ENCODE assay signal across 28 cellular contexts in genomic region chr3:29410200-29410599, GRCh38.
DNase-seq lines count a peak whose midpoint lies in the region; ATAC-seq and TF ChIP-seq lines count a peak whose summit lies in the region.
"Had no signal": no experiment of that assay in that cellular context is flagged by ENCODE, and none has a peak within 500 bp of the region (broad histone marks: within the 10 kb centered on the region; RNA-seq: fewer than 3 reads in every experiment).

No MANE protein-coding gene starts in this region.

- no peak overlapping the region for H3K27ac Mint-ChIP-seq in activated T-cell treated with anti-CD3 and anti-CD28 coated beads, Interleukin-2, amount 50 U/mL, for 24 hours
- H3K27ac Mint-ChIP-seq: activated T-cell treated with anti-CD3 and anti-CD28 coated beads, Interleukin-2, amount 50 U/mL, for 72 hours; stimulated activated naive CD8-positive, alpha-beta T cell treated with anti-CD3 and anti-CD28 coated beads, Interleukin-15, Interleukin-2, amounts not matched to agents 100 ng/mL and 50 ng/mL, for 24 hours had no signal

- no peak overlapping the region for H3K9ac ChIP-seq in IMR-90 (ENCODE audit: low read depth, low read length)

- no peak overlapping the region for H3K4me3 ChIP-seq in IMR-90 (ENCODE audit: insufficient read depth, low read depth, low read length)
- H3K4me3 ChIP-seq: dorsolateral prefrontal cortex, lower lobe of right lung, Peyer's patch had no signal

- CTCF ChIA-PET in IMR-90 (lab: Yijun Ruan, JAX), result no interaction called here

- H4K20me1 ChIP-seq in IMR-90 (ENCODE audit: insufficient read depth, low read length), result 0 out of 2 replicates have a peak, but pooled peaks cover 3% of the 10 kb centered on the region

- H3K56ac ChIP-seq in IMR-90 (ENCODE audit: extremely low read depth, insufficient read depth, low read length), result no peak overlapping the region

- TF ChIP-seq RAD21 in IMR-90 (IDR thresholded peaks at IDR 0.05; ENCODE audit: low read length), result no peak

- H3K9me3 Mint-ChIP-seq in activated T-cell treated with anti-CD3 and anti-CD28 coated beads, Interleukin-2, amount 50 U/mL, for 24 hours, result no peaks in the 10 kb centered on the region
- H3K9me3 Mint-ChIP-seq: activated T-cell treated with anti-CD3 and anti-CD28 coated beads, Interleukin-2, amount 50 U/mL, for 72 hours; stimulated activated naive CD8-positive, alpha-beta T cell treated with anti-CD3 and anti-CD28 coated beads, Interleukin-15, Interleukin-2, amounts not matched to agents 100 ng/mL and 50 ng/mL, for 24 hours; type B pancreatic cell had no signal

- peak overlapping the region; percentile 4; the same call in 1 of the 2 replicates for H4K5ac ChIP-seq in IMR-90 (ENCODE audit: low read depth, low read length)

- no peak overlapping the region for H3K4me2 ChIP-seq in IMR-90 (ENCODE audit: low read depth, low read length)

- H3K36me3 ChIP-seq in IMR-90 (ENCODE audit: control insufficient read depth, insufficient read depth, low read length), result no peaks in the 10 kb centered on the region
- H3K36me3 ChIP-seq: lower lobe of right lung, neutrophil, Peyer's patch had no signal

- H2BK15ac ChIP-seq in IMR-90 (ENCODE audit: low read depth, low read length), result no peak overlapping the region

- H4K91ac ChIP-seq in IMR-90 (ENCODE audit: insufficient read depth, low read depth, low read length), result no peak overlapping the region

- no peak overlapping the region for H2AK5ac ChIP-seq in IMR-90 (ENCODE audit: low read depth, low read length)

- no peaks in the 10 kb centered on the region for H3K4me1 Mint-ChIP-seq in activated T-cell treated with anti-CD3 and anti-CD28 coated beads, Interleukin-2, amount 50 U/mL, for 24 hours (ENCODE audit: low read depth)

- H2AK9ac ChIP-seq in IMR-90 (replicated peaks; ENCODE audit: low read depth, low read length, poor library complexity), result no peak overlapping the region

- peaks cover 4% of the 10 kb centered on the region; the same call in 1 of the 2 replicates for H3K4me1 ChIP-seq in IMR-90 (ENCODE audit: control insufficient read depth, insufficient read depth, low read length)
- H3K4me1 ChIP-seq: Caco-2, Peyer's patch had no signal

- no peak overlapping the region for H3K23ac ChIP-seq in IMR-90 (ENCODE audit: low read depth, low read length)

- DNase-seq in NCI-H82 (lab: John Stamatoyannopoulos, UW) (peak; percentile 48), NCI-H82 treated with DMSO at 0.1 percent for 48 hours (lab: John Stamatoyannopoulos, UW; ENCODE audit: unreplicated experiment) (no peak), IMR-90 (no peak), renal cortical epithelial cell (ENCODE audit: low read depth) (peak; percentile 15), SW 1271 (lab: John Stamatoyannopoulos, UW) (no peak)
- no peak for DNase-seq in activated T-cell treated with anti-CD3 and anti-CD28 coated beads, Interleukin-2, amount 50 U/mL, for 24 hours
- DNase-seq: activated CD8-positive, alpha-beta memory T cell treated with anti-CD3 and anti-CD28 coated beads for 24 hours; activated naive CD4-positive, alpha-beta T cell treated with anti-CD3 and anti-CD28 coated beads, Interleukin-2, amount 50 U/mL, for 16 hours; activated T-cell treated with anti-CD3 and anti-CD28 coated beads, Interleukin-2, amount 50 U/mL, for 72 hours; anterior cingulate cortex; Caco-2; central memory CD4-positive, alpha-beta T cell; dorsolateral prefrontal cortex; EL; foreskin melanocyte; GOT3; hypothalamus; islet precursor cell; lower lobe of right lung; NCI-H1048; NCI-H2029 treated with DMSO at 0.1 percent for 48 hours; Peyer's patch; stimulated activated CD4-positive, alpha-beta T cell treated with anti-CD3 and anti-CD28 coated beads, Interleukin-4, amount 100 ng/mL, for 1 hour had no signal

- ATAC-seq in IMR-90 (ENCODE audit: low read depth) (no peak), HG03342 (IDR thresholded peaks at IDR 0.05; ENCODE audit: unreplicated experiment) (no peak)
- ATAC-seq: activated T-cell treated with anti-CD3 and anti-CD28 coated beads, Interleukin-2, amount 50 U/mL, for 72 hours; lower lobe of right lung had no signal

- peaks cover 3% of the 10 kb centered on the region; the same call in 1 of the 2 replicates for H3K9me1 ChIP-seq in IMR-90 (ENCODE audit: insufficient read depth, low read length)

- WGBS in IMR-90 (ENCODE audit: extremely low coverage in 2 of 2, insufficient read length in 1 of 2), 2 experiments, result no CpG with 5 or more reads among the region's 3 CpGs

- no peak overlapping the region for H2BK120ac ChIP-seq in IMR-90 (ENCODE audit: low read depth, low read length)

- H3K9me3 ChIP-seq in IMR-90 (ENCODE audit: control insufficient read depth, insufficient read depth, low read length), result no peaks in the 10 kb centered on the region
- H3K9me3 ChIP-seq: Caco-2, lower lobe of right lung, neutrophil, Peyer's patch had no signal

- H3K4ac ChIP-seq in IMR-90 (ENCODE audit: low read depth, low read length), result 0 out of 2 replicates have a peak overlapping the region, but pooled peaks have one; percentile 37

- in situ Hi-C loops in IMR-90 (cut with MboI; ENCODE audit: low sequenced_read_pairs), result no loop called here

- H3K27ac ChIP-seq in IMR-90 (ENCODE audit: insufficient read depth, low read length), result no peak overlapping the region
- H3K27ac ChIP-seq: dorsolateral prefrontal cortex, lower lobe of right lung, neutrophil, Peyer's patch had no signal

- H4K8ac ChIP-seq in IMR-90 (ENCODE audit: low read depth in 2 of 2, low read length in 2 of 2), result no peak overlapping the region

- no peak overlapping the region for H2BK20ac ChIP-seq in IMR-90 (ENCODE audit: low read depth, low read length)

- dilution Hi-C loops in IMR-90 (cut with HindIII; ENCODE audit: low sequenced_read_pairs, unreplicated experiment), result no loop called here

- no peak overlapping the region for H3K18ac ChIP-seq in IMR-90 (ENCODE audit: low read depth, low read length)

- peaks cover 38 to 51% of the 10 kb centered on the region in 2 experiments for H3K79me1 ChIP-seq in IMR-90 (ENCODE audit: low read depth in 1 of 2, low read length in 2 of 2)

- no peaks in the 10 kb centered on the region for H3K27me3 Mint-ChIP-seq in activated T-cell treated with anti-CD3 and anti-CD28 coated beads, Interleukin-2, amount 50 U/mL, for 24 hours
- H3K27me3 Mint-ChIP-seq: stimulated activated naive CD8-positive, alpha-beta T cell treated with anti-CD3 and anti-CD28 coated beads, Interleukin-15, Interleukin-2, amounts not matched to agents 100 ng/mL and 50 ng/mL, for 24 hours had no signal

- no peaks in the 10 kb centered on the region for H3K36me3 Mint-ChIP-seq in activated T-cell treated with anti-CD3 and anti-CD28 coated beads, Interleukin-2, amount 50 U/mL, for 24 hours (ENCODE audit: low read depth)
- H3K36me3 Mint-ChIP-seq: type B pancreatic cell had no signal

- POLR2A ChIA-PET in IMR-90 (lab: Charles Lee; ENCODE audit: unreplicated experiment), result no interaction called here

- no peak overlapping the region for H2AFZ ChIP-seq in IMR-90 (replicated peaks; ENCODE audit: low read length, poor library complexity)

- H3K14ac ChIP-seq in IMR-90 (replicated peaks; ENCODE audit: low read depth, low read length), result no peak overlapping the region

- TF ChIP-seq POLR2A in IMR-90 (IDR thresholded peaks at IDR 0.05; ENCODE audit: low read depth, low read length) (no peak), Raji (IDR thresholded peaks at IDR 0.05; ENCODE audit: insufficient read depth, low read depth, low read length) (peak; percentile 30; the same call in 1 of the 2 replicates)

- intact Hi-C loops in IMR-90 (cut with micrococcal nuclease), result no loop called here

- H2BK5ac ChIP-seq in IMR-90 (ENCODE audit: low read depth, low read length, poor library complexity, severe bottlenecking), result no peak overlapping the region

- BruUV-seq in IMR-90 (replicated peaks; lab: Mats Ljungman, UMichigan), result no TSS peak

- no peak overlapping the region for H3K4me3 Mint-ChIP-seq in activated T-cell treated with anti-CD3 and anti-CD28 coated beads, Interleukin-2, amount 50 U/mL, for 24 hours
- H3K4me3 Mint-ChIP-seq: activated T-cell treated with anti-CD3 and anti-CD28 coated beads, Interleukin-2, amount 50 U/mL, for 72 hours; stimulated activated naive CD8-positive, alpha-beta T cell treated with anti-CD3 and anti-CD28 coated beads, Interleukin-15, Interleukin-2, amounts not matched to agents 100 ng/mL and 50 ng/mL, for 24 hours; type B pancreatic cell had no signal

- no peak for TF ChIP-seq CTCF in IMR-90 (conservative IDR thresholded peaks at IDR 0.05; ENCODE audit: low read depth, low read length)

- H3K27me3 ChIP-seq in IMR-90 (ENCODE audit: control insufficient read depth, insufficient read depth, low read length), result no peaks in the 10 kb centered on the region
- H3K27me3 ChIP-seq: dorsolateral prefrontal cortex, neutrophil, Peyer's patch had no signal

TF ChIP-seq in IMR-90, 13 proteins besides CTCF, POLR2A, EP300 and RAD21 (continues in another document):
- TF ChIP-seq RFX5 (IDR thresholded peaks at IDR 0.05; ENCODE audit: low read depth, low read length) (no peak), CHD1 (IDR thresholded peaks at IDR 0.05; ENCODE audit: low read depth, low read length) (no peak), NFE2L2 (IDR thresholded peaks at IDR 0.05; ENCODE audit: low read depth, low read length) (no peak), ELK1 (IDR thresholded peaks at IDR 0.05; ENCODE audit: borderline replicate concordance, low read depth, low read length) (no peak), MXI1 (IDR thresholded peaks at IDR 0.05; ENCODE audit: borderline replicate concordance, low read depth, low read length) (no peak), MAFK (IDR thresholded peaks at IDR 0.05; ENCODE audit: low read depth, low read length) (no peak), SMC3 (IDR thresholded peaks at IDR 0.05; ENCODE audit: low read depth, low read length) (no peak), BHLHE40 (IDR thresholded peaks at IDR 0.05; ENCODE audit: low read depth, low read length) (no peak), USF2 (IDR thresholded peaks at IDR 0.05; ENCODE audit: low read depth, low read length) (no peak), FOS (IDR thresholded peaks at IDR 0.05; ENCODE audit: low read depth, low read length) (no peak)

Comparison
In these comparisons a context has a peak if more than half of its experiments do, and no peak if none do; other contexts are left out.
1. DNase-seq: peak in NCI-H82 (single experiment) and renal cortical epithelial cell (single experiment); none in NCI-H82 treated with DMSO at 0.1 percent for 48 hours (single experiment), IMR-90 (single experiment), activated T-cell treated with anti-CD3 and anti-CD28 coated beads, Interleukin-2, amount 50 U/mL, for 24 hours (single experiment) and SW 1271 (0 of 2).